11 cellular contexts compared by ENCODE assay signal in genomic region chr14:61466249-61466904, GRCh38.
A peak's percentile ranks its signal among the peaks of the same experiment; 100 is the strongest.
DNase-seq lines count a peak whose midpoint lies in the region; ATAC-seq, FAIRE-seq and TF ChIP-seq lines count a peak whose summit lies in the region.
"Had no signal": no experiment of that assay in that cellular context is flagged by ENCODE, and none has a peak within 500 bp of the region (broad histone marks: within the 10 kb centered on the region; RNA-seq: fewer than 3 reads in every experiment).

No MANE protein-coding gene starts in this region.

- peaks cover 22 to 63% of the 10 kb centered on the region in 2 experiments for H3K4me1 ChIP-seq in SK-N-SH (ENCODE audit: control insufficient read depth in 1 of 2, insufficient read depth in 2 of 2, low read depth in 1 of 2, low read length in 1 of 2)
- H3K4me1 ChIP-seq in tibial artery = peaks cover 0 to 33% (median 10%) of the 10 kb centered on the region in 4 donors

- H3K4me3 ChIP-seq in SK-N-SH (ENCODE audit: low read depth in 2 of 2, low read length in 1 of 2) (no peak overlapping the region), bronchial epithelial cell (ENCODE audit: low read depth, low read length) (no peak overlapping the region), tibial artery (no peak overlapping the region)

- POLR2A ChIA-PET in SK-N-SH (lab: Yijun Ruan, JAX) = no interaction called here

- ATAC-seq in SK-N-SH treated with all-trans-retinoic acid at 6 μM for 48 hours = no peak
- no peak for ATAC-seq in HG03432 (IDR thresholded peaks at IDR 0.05; ENCODE audit: unreplicated experiment)
- ATAC-seq in HG02870 (IDR thresholded peaks at IDR 0.05; ENCODE audit: unreplicated experiment) = no peak

- TF ChIP-seq CTCF in SK-N-SH (IDR thresholded peaks at IDR 0.05) (no peak), bronchial epithelial cell (IDR thresholded peaks at IDR 0.05; ENCODE audit: insufficient read depth, low read length, severe bottlenecking) (no peak), tibial artery (IDR thresholded peaks at IDR 0.05) (no peak)

- no peak overlapping the region for H3K4me2 ChIP-seq in SK-N-SH

- intact Hi-C loops in tibial artery (cut with DNase I; ENCODE audit: low total_unique reads) = loop anchor here (10.0 kb wide), 1 partner anchor 298 kb away; the partner anchor contains the start of gene SNAPC1

- FAIRE-seq in bronchial epithelial cell (lab: Jason Lieb, UNC) = no peak

- no peak for TF ChIP-seq EP300 in SK-N-SH (IDR thresholded peaks at IDR 0.05; ENCODE audit: borderline replicate concordance in 1 of 2, low read depth in 1 of 2, low read length in 1 of 2)

- no peak overlapping the region for H3K9ac ChIP-seq in SK-N-SH

- no peaks in the 10 kb centered on the region for H3K9me3 ChIP-seq in SK-N-SH
- no peaks in the 10 kb centered on the region for H3K9me3 ChIP-seq in tibial artery

- no peaks in the 10 kb centered on the region for H3K79me2 ChIP-seq in SK-N-SH (ENCODE audit: insufficient read depth)

- H3K36me3 ChIP-seq in SK-N-SH (replicated peaks in 1 of 2; ENCODE audit: control insufficient read depth in 1 of 2, insufficient read depth in 2 of 2, low read length in 1 of 2) (no peaks in the 10 kb centered on the region), bronchial epithelial cell (ENCODE audit: control insufficient read depth, insufficient read depth, low read length) (no peaks in the 10 kb centered on the region), tibial artery (no peaks in the 10 kb centered on the region)

- no peaks in the 10 kb centered on the region for H3K9me2 ChIP-seq in SK-N-SH

- H2AFZ ChIP-seq in SK-N-SH (ENCODE audit: low read depth) = no peak overlapping the region

- H3K27me3 ChIP-seq in SK-N-SH (ENCODE audit: insufficient read depth) (no peaks in the 10 kb centered on the region), bronchial epithelial cell (ENCODE audit: control insufficient read depth, insufficient read depth, low read length) (no peaks in the 10 kb centered on the region), tibial artery (no peaks in the 10 kb centered on the region)

- DNase-seq in SK-N-SH (no peak), bronchial epithelial cell (ENCODE audit: low read depth) (peak; percentile 95), islet precursor cell (peak; percentile 88), tibial artery (peak; percentile 43 to 78), NK-92 (lab: John Stamatoyannopoulos, UW; ENCODE audit: unreplicated experiment) (no peak)
- DNase-seq: activated CD4-positive, alpha-beta T cell treated with anti-CD3 and anti-CD28 coated beads for 1 hour; NCI-H1417 treated with DMSO at 0.1 percent for 48 hours had no signal

- CTCF ChIA-PET in SK-N-SH (lab: Yijun Ruan, JAX) = interaction anchor here (0.6 to 2.1 kb wide), 6 partner anchors 9 to 372 kb away, joined by 3 to 9 read pairs (median 3); no protein-coding TSS in a partner anchor

- no peak for TF ChIP-seq RAD21 in SK-N-SH (IDR thresholded peaks at IDR 0.05; ENCODE audit: low read length)

- H3K27ac ChIP-seq in SK-N-SH (ENCODE audit: low read depth in 2 of 2, low read length in 1 of 2) = peak overlapping the region in 1 of 2 experiments; percentile 100; a peak in 2 of 4 replicates
- H3K27ac ChIP-seq in tibial artery = peak overlapping the region in 1 of 2 donors; percentile 36
- H3K27ac ChIP-seq: 22Rv1 had no signal

- peaks cover 12% of the 10 kb centered on the region for H3F3A ChIP-seq in SK-N-SH (replicated peaks; ENCODE audit: insufficient read depth)

- H4K20me1 ChIP-seq in SK-N-SH (ENCODE audit: insufficient read depth) = no peaks in the 10 kb centered on the region

- 66% methylated on average over 16 of the region's 17 CpGs for WGBS in SK-N-SH (ENCODE audit: low lambda C conversion rate)

TF ChIP-seq in SK-N-SH, 30 proteins besides CTCF, POLR2A, EP300 and RAD21 (continues in another document):
- TF ChIP-seq MAX (IDR thresholded peaks at IDR 0.05; ENCODE audit: low read depth) = no peak
- TF ChIP-seq TCF12 (IDR thresholded peaks at IDR 0.05) = peak; percentile 52; the same call in 1 of the 2 replicates
- TF ChIP-seq TEAD4 (IDR thresholded peaks at IDR 0.05; ENCODE audit: borderline replicate concordance, insufficient read depth) = 0 out of 2 replicates have a peak, but pooled peaks have one; percentile 12
- no peak for TF ChIP-seq FOXJ3 (CRISPR knock-in tag; IDR thresholded peaks at IDR 0.05)
- no peak for TF ChIP-seq SIN3A (IDR thresholded peaks at IDR 0.05; ENCODE audit: borderline replicate concordance, low read depth, low read length)
- TF ChIP-seq JUND (IDR thresholded peaks at IDR 0.05) = peak; percentile 57
- TF ChIP-seq YY1 (IDR thresholded peaks at IDR 0.05; ENCODE audit: low read depth) = no peak
- peak; percentile 57; the same call in 1 of the 2 replicates for TF ChIP-seq FOSL2 (IDR thresholded peaks at IDR 0.05; ENCODE audit: borderline replicate concordance, low read depth)
- TF ChIP-seq, protein P1, sequence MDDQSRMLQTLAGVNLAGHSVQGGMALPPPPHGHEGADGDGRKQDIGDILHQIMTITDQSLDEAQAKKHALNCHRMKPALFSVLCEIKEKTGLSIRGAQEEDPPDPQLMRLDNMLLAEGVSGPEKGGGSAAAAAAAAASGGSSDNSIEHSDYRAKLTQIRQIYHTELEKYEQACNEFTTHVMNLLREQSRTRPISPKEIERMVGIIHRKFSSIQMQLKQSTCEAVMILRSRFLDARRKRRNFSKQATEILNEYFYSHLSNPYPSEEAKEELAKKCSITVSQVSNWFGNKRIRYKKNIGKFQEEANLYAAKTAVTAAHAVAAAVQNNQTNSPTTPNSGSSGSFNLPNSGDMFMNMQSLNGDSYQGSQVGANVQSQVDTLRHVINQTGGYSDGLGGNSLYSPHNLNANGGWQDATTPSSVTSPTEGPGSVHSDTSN (IDR thresholded peaks at IDR 0.05) = 0 out of 2 replicates have a peak, but pooled peaks have one; percentile 18

TF ChIP-seq in SK-N-SH treated with all-trans-retinoic acid at 6 μM for 48 hours, 23 proteins besides CTCF, POLR2A, EP300 and RAD21:
- TF ChIP-seq ZFP3 (CRISPR knock-in tag; IDR thresholded peaks at IDR 0.05) (no peak), BACH2 (CRISPR knock-in tag; IDR thresholded peaks at IDR 0.05; ENCODE audit: borderline replicate concordance) (no peak), CSDC2 (CRISPR knock-in tag; IDR thresholded peaks at IDR 0.05) (no peak), ZNF70 (CRISPR knock-in tag; IDR thresholded peaks at IDR 0.05) (no peak), PATZ1 (CRISPR knock-in tag; IDR thresholded peaks at IDR 0.05; ENCODE audit: borderline replicate concordance) (no peak), ARNTL (CRISPR knock-in tag; IDR thresholded peaks at IDR 0.05; ENCODE audit: borderline replicate concordance, low read depth) (no peak), ZFP30 (CRISPR knock-in tag; IDR thresholded peaks at IDR 0.05) (no peak), GLIS3 (CRISPR knock-in tag; IDR thresholded peaks at IDR 0.05) (no peak), ZNF565 (CRISPR knock-in tag; conservative IDR thresholded peaks at IDR 0.05; ENCODE audit: low read depth) (no peak), CREB5 (CRISPR knock-in tag; IDR thresholded peaks at IDR 0.05; ENCODE audit: low read depth) (no peak), SNAI2 (CRISPR knock-in tag; IDR thresholded peaks at IDR 0.05) (no peak), ZC3H10 (CRISPR knock-in tag; IDR thresholded peaks at IDR 0.05) (no peak)

Comparison
In these comparisons a context has a peak if more than half of its experiments do, and no peak if none do; other contexts are left out.
1. DNase-seq: peak in bronchial epithelial cell (single experiment), islet precursor cell (single experiment) and tibial artery (2 of 2); none in SK-N-SH (single experiment) and NK-92 (single experiment).